20 cellular contexts compared by ENCODE assay signal in genomic region chr11:14420223-14420622, GRCh38.
DNase-seq lines count a peak whose midpoint lies in the region; ATAC-seq and TF ChIP-seq lines count a peak whose summit lies in the region.
"Had no signal": no experiment of that assay in that cellular context is flagged by ENCODE, and none has a peak within 500 bp of the region (broad histone marks: within the 10 kb centered on the region; RNA-seq: fewer than 3 reads in every experiment).

No MANE protein-coding gene starts in this region.

- no peak overlapping the region for H2BK120ac ChIP-seq in trophoblast cell (ENCODE audit: insufficient read depth, low read length, poor library complexity)

- peaks cover 6% of the 10 kb centered on the region for H3K79me1 ChIP-seq in trophoblast cell (ENCODE audit: low read length)

- in situ Hi-C loops in Panc1 (cut with HindIII; ENCODE audit: low pct_unique_long_range_greater_than_20kb, low sequenced_read_pairs): no loop called here

- no peak overlapping the region for H3K18ac ChIP-seq in trophoblast cell (ENCODE audit: low read length)

- H3K14ac ChIP-seq in trophoblast cell (ENCODE audit: low read length): no peak overlapping the region

- no peak overlapping the region for H3K23ac ChIP-seq in trophoblast cell (ENCODE audit: low read length)

- H3K36me3 ChIP-seq in Panc1 (ENCODE audit: control insufficient read depth, insufficient read depth, low read length) (no peaks in the 10 kb centered on the region), trophoblast cell (ENCODE audit: control insufficient read depth in 1 of 2, insufficient read depth in 2 of 2, low read length in 2 of 2) (peaks cover 0 to 2% of the 10 kb centered on the region in 2 experiments), tibial artery (no peaks in the 10 kb centered on the region)

- peaks cover 11% of the 10 kb centered on the region for H3K4me1 ChIP-seq in Panc1 (ENCODE audit: control insufficient read depth, insufficient read depth, low read length)
- H3K4me1 ChIP-seq in trophoblast cell (ENCODE audit: control insufficient read depth in 1 of 2, insufficient read depth in 2 of 2, low read length in 2 of 2): peaks cover 11 to 16% of the 10 kb centered on the region in 2 experiments
- H3K4me1 ChIP-seq in tibial artery: peaks cover 0 to 33% (median 18%) of the 10 kb centered on the region in 4 donors

- H3K9me3 ChIP-seq in Panc1 (ENCODE audit: control insufficient read depth, insufficient read depth, low read depth, low read length) (no peaks in the 10 kb centered on the region), trophoblast cell (ENCODE audit: insufficient read depth, low read depth, low read length) (no peaks in the 10 kb centered on the region), tibial artery (no peaks in the 10 kb centered on the region)

- CTCF ChIA-PET in Panc1 (lab: Charles Lee): no interaction called here

- no CpG with 5 or more reads among the region's 3 CpGs for WGBS in trophoblast cell (ENCODE audit: extremely low coverage, insufficient coverage, insufficient read length)

- no peak overlapping the region for H4K8ac ChIP-seq in trophoblast cell (ENCODE audit: low read depth, low read length)

- peak overlapping the region; percentile 10 for H4K91ac ChIP-seq in trophoblast cell (ENCODE audit: low read depth, low read length)

- intact Hi-C loops in Panc1 (cut with micrococcal nuclease; ENCODE audit: unreplicated experiment) (no loop called here), tibial artery (cut with DNase I; ENCODE audit: low total_unique reads) (no loop called here)

- H2BK12ac ChIP-seq in trophoblast cell (ENCODE audit: low read length): no peak overlapping the region

- POLR2A ChIA-PET in Panc1 (lab: Charles Lee): no interaction called here

- H4K12ac ChIP-seq in trophoblast cell (ENCODE audit: low read depth, low read length): no peak overlapping the region

- no peaks in the 10 kb centered on the region for H3K27me3 ChIP-seq in Panc1 (ENCODE audit: control insufficient read depth, insufficient read depth, low read length)
- H3K27me3 ChIP-seq in trophoblast cell (ENCODE audit: insufficient read depth, low read length): no peaks in the 10 kb centered on the region
- no peaks in the 10 kb centered on the region for H3K27me3 ChIP-seq in tibial artery

- no peaks in the 10 kb centered on the region for H3K79me2 ChIP-seq in trophoblast cell (ENCODE audit: control insufficient read depth, insufficient read depth, low read length, poor library complexity)

- no peak overlapping the region for H2AK5ac ChIP-seq in trophoblast cell (ENCODE audit: low read length)

- H2BK5ac ChIP-seq in trophoblast cell (ENCODE audit: low read depth, low read length, poor library complexity): no peak overlapping the region

- peak; percentile 14 for DNase-seq in DMS53 (lab: John Stamatoyannopoulos, UW)
- no peak for DNase-seq in DMS53 treated with DMSO at 0.1 percent for 48 hours (lab: John Stamatoyannopoulos, UW; ENCODE audit: unreplicated experiment)
- no peak for DNase-seq in Panc1 (ENCODE audit: low read depth, low spot score)
- DNase-seq in epithelial cell of esophagus (ENCODE audit: low read depth): no peak
- no peak for DNase-seq in trophoblast cell
- DNase-seq in mesenteric fat pad (ENCODE audit: low spot score): no peak
- DNase-seq in SK-N-DZ (ENCODE audit: low spot score): no peak
- DNase-seq in tibial artery: no peak
- DNase-seq: AML-193, GDM1, KG1, NCI-H1436, NCI-H2029, NCI-H345, NCI-H524 treated with DMSO at 0.1 percent for 48 hours, RPMI8226, SIG-M5 had no signal

- H2AFZ ChIP-seq in trophoblast cell (ENCODE audit: insufficient read depth, low read length, poor library complexity): no peak overlapping the region

- H3K27ac ChIP-seq in Panc1 (ENCODE audit: low read length) (0 out of 2 replicates have a peak overlapping the region, but pooled peaks have one; percentile 9), trophoblast cell (ENCODE audit: low read depth, low read length) (no peak overlapping the region), tibial artery (no peak overlapping the region)
- H3K27ac ChIP-seq: 22Rv1, C4-2B had no signal

- H3K4me3 ChIP-seq in Panc1 (ENCODE audit: low read depth in 2 of 2, low read length in 2 of 2) (no peak overlapping the region), epithelial cell of esophagus (ENCODE audit: low read length) (no peak overlapping the region), trophoblast cell (ENCODE audit: low read depth, low read length) (no peak overlapping the region), tibial artery (no peak overlapping the region)

- no TSS peak for BruUV-seq in Panc1 (replicated peaks; lab: Mats Ljungman, UMichigan)

- no peak overlapping the region for H3K4me2 ChIP-seq in trophoblast cell (ENCODE audit: low read length)

- no peak overlapping the region for H3K9ac ChIP-seq in trophoblast cell (ENCODE audit: low read length)

- no peak overlapping the region for H3K4ac ChIP-seq in trophoblast cell (ENCODE audit: low read depth, low read length)

- no peak for TF ChIP-seq CTCF in Panc1 (IDR thresholded peaks at IDR 0.05)
- peak; percentile 6 for TF ChIP-seq CTCF in epithelial cell of esophagus (IDR thresholded peaks at IDR 0.05; ENCODE audit: insufficient read depth, low read depth, low read length, missing control alignments)
- TF ChIP-seq CTCF in tibial artery (IDR thresholded peaks at IDR 0.05): no peak

- ATAC-seq in Panc1: no peak
- ATAC-seq: HCT116 had no signal
